Comparison of ENCODE assay signal across 14 cellular contexts in genomic region chr16:19348578-19349315, GRCh38.
DNase-seq lines count a peak whose midpoint lies in the region; ATAC-seq, FAIRE-seq and TF ChIP-seq lines count a peak whose summit lies in the region.
"Had no signal": no experiment of that assay in that cellular context is flagged by ENCODE, and none has a peak within 500 bp of the region (broad histone marks: within the 10 kb centered on the region; RNA-seq: fewer than 3 reads in every experiment).

No MANE protein-coding gene starts in this region.

- H3K27ac ChIP-seq in astrocyte (ENCODE audit: low read depth, low read length) = peak overlapping the region; percentile 12
- H3K27ac ChIP-seq in suprapubic skin = no peak overlapping the region
- no peak overlapping the region for H3K27ac ChIP-seq in vagina
- H3K27ac ChIP-seq: skin epidermis had no signal

- H3K4me2 ChIP-seq in astrocyte (ENCODE audit: low read length) = peak overlapping the region; percentile 14

- no peaks in the 10 kb centered on the region for H3K36me3 ChIP-seq in astrocyte (ENCODE audit: insufficient read depth, low read length)
- H3K36me3 ChIP-seq in neuron (ENCODE audit: insufficient read depth, low read length) = no peaks in the 10 kb centered on the region
- H3K36me3 ChIP-seq in suprapubic skin = no peaks in the 10 kb centered on the region
- H3K36me3 ChIP-seq in vagina = no peaks in the 10 kb centered on the region

- 18% methylated on average over 11 of the region's 11 CpGs for WGBS in suprapubic skin

- H3K79me2 ChIP-seq in astrocyte (ENCODE audit: insufficient read depth, low read length) = no peaks in the 10 kb centered on the region

- no peak overlapping the region for H3K9ac ChIP-seq in astrocyte (ENCODE audit: low read length)

- FAIRE-seq in astrocyte (lab: Jason Lieb, UNC) = no peak
- FAIRE-seq: keratinocyte had no signal

- H3K4me3 ChIP-seq in astrocyte (ENCODE audit: insufficient read depth, low read depth, low read length) = no peak overlapping the region
- no peak overlapping the region for H3K4me3 ChIP-seq in neuron (ENCODE audit: low read length)
- no peak overlapping the region for H3K4me3 ChIP-seq in suprapubic skin
- H3K4me3 ChIP-seq in vagina = no peak overlapping the region
- H3K4me3 ChIP-seq: skin epidermis had no signal

- no peaks in the 10 kb centered on the region for H4K20me1 ChIP-seq in astrocyte (ENCODE audit: insufficient read depth, low read length)

- peak overlapping the region; percentile 62 for H3K27ac Mint-ChIP-seq in astrocyte (ENCODE audit: unreplicated experiment)
- no peak overlapping the region for H3K27ac Mint-ChIP-seq in activated naive CD4-positive, alpha-beta T cell treated with anti-CD3 and anti-CD28 coated beads, Interleukin-2, amount 10 ng/mL, durations not matched to agents 7 days and 5 days
- H3K27ac Mint-ChIP-seq: CD4-positive, alpha-beta T cell had no signal

- H3K9me3 ChIP-seq in astrocyte (ENCODE audit: insufficient read depth, low read depth, low read length) (no peaks in the 10 kb centered on the region), neuron (ENCODE audit: low read length) (no peaks in the 10 kb centered on the region), suprapubic skin (no peaks in the 10 kb centered on the region), vagina (no peaks in the 10 kb centered on the region)

- intact Hi-C loops in vagina (cut with DNase I) = no loop called here

- H3K36me3 Mint-ChIP-seq in astrocyte (ENCODE audit: low read depth, unreplicated experiment) = no peaks in the 10 kb centered on the region
- no peaks in the 10 kb centered on the region for H3K36me3 Mint-ChIP-seq in activated naive CD4-positive, alpha-beta T cell treated with anti-CD3 and anti-CD28 coated beads, Interleukin-2, amount 10 ng/mL, durations not matched to agents 7 days and 5 days

- no peak overlapping the region for H3K4me3 Mint-ChIP-seq in astrocyte (ENCODE audit: unreplicated experiment)
- no peak overlapping the region for H3K4me3 Mint-ChIP-seq in activated naive CD4-positive, alpha-beta T cell treated with anti-CD3 and anti-CD28 coated beads, Interleukin-2, amount 10 ng/mL, durations not matched to agents 7 days and 5 days
- H3K4me3 Mint-ChIP-seq: CD4-positive, alpha-beta T cell had no signal

- peaks cover 11% of the 10 kb centered on the region for H3K27me3 Mint-ChIP-seq in astrocyte (ENCODE audit: low read depth, unreplicated experiment)
- H3K27me3 Mint-ChIP-seq in activated naive CD4-positive, alpha-beta T cell treated with anti-CD3 and anti-CD28 coated beads, Interleukin-2, amount 10 ng/mL, durations not matched to agents 7 days and 5 days = no peaks in the 10 kb centered on the region

- no peak for TF ChIP-seq EP300 in suprapubic skin (IDR thresholded peaks at IDR 0.05)

- TF ChIP-seq CTCF in astrocyte (IDR thresholded peaks at IDR 0.05; ENCODE audit: insufficient read depth, low read depth, low read length) (no peak), suprapubic skin (IDR thresholded peaks at IDR 0.05) (no peak), vagina (IDR thresholded peaks at IDR 0.05) (no peak)

- H3K9me3 Mint-ChIP-seq in astrocyte (ENCODE audit: unreplicated experiment) = peaks cover 1% of the 10 kb centered on the region
- H3K9me3 Mint-ChIP-seq in activated naive CD4-positive, alpha-beta T cell treated with anti-CD3 and anti-CD28 coated beads, Interleukin-2, amount 10 ng/mL, durations not matched to agents 7 days and 5 days = no peaks in the 10 kb centered on the region
- H3K9me3 Mint-ChIP-seq: CD4-positive, alpha-beta T cell had no signal

- DNase-seq in ELF-1 (ENCODE audit: low read depth, low spot score) (peak; percentile 95), NCI-H1092 treated with DMSO at 0.1 percent for 48 hours (lab: John Stamatoyannopoulos, UW) (peak; percentile 54), astrocyte (ENCODE audit: low read depth) (peak; percentile 23), suprapubic skin (ENCODE audit: low spot score in 2 of 2) (no peak), vagina (ENCODE audit: extremely low spot score in 2 of 2) (no peak)
- DNase-seq in activated naive CD4-positive, alpha-beta T cell treated with anti-CD3 and anti-CD28 coated beads, Interleukin-2, amount 10 ng/mL, durations not matched to agents 7 days and 5 days = no peak
- DNase-seq: activated CD4-positive, CD25-positive, alpha-beta regulatory T cell; activated T-cell treated with anti-CD3 and anti-CD28 coated beads for 4 hours; CD4-positive, alpha-beta T cell; MM.1S had no signal

- H3K4me1 Mint-ChIP-seq in astrocyte (ENCODE audit: low read depth, unreplicated experiment) = peaks cover 14% of the 10 kb centered on the region
- H3K4me1 Mint-ChIP-seq in activated naive CD4-positive, alpha-beta T cell treated with anti-CD3 and anti-CD28 coated beads, Interleukin-2, amount 10 ng/mL, durations not matched to agents 7 days and 5 days = no peaks in the 10 kb centered on the region

- H3K27me3 ChIP-seq in astrocyte (ENCODE audit: insufficient read depth, low read length) (no peaks in the 10 kb centered on the region), neuron (ENCODE audit: insufficient read depth, low read length) (peaks cover 7% of the 10 kb centered on the region), suprapubic skin (peaks cover 43% of the 10 kb centered on the region), vagina (no peaks in the 10 kb centered on the region)

- H3K4me1 ChIP-seq in astrocyte (ENCODE audit: insufficient read depth, low read length) (no peaks in the 10 kb centered on the region), neuron (ENCODE audit: insufficient read depth, low read length) (peaks cover 6% of the 10 kb centered on the region), suprapubic skin (no peaks in the 10 kb centered on the region), vagina (no peaks in the 10 kb centered on the region)

- H2AFZ ChIP-seq in astrocyte (ENCODE audit: low read depth, low read length) (peak overlapping the region; percentile 10), neuron (ENCODE audit: low read depth, low read length) (peak overlapping the region; percentile 33)

- TF ChIP-seq POLR2A in suprapubic skin (IDR thresholded peaks at IDR 0.05) = no peak
- TF ChIP-seq POLR2A in vagina (IDR thresholded peaks at IDR 0.05) = no peak

- no peak for ATAC-seq in GM19395 (IDR thresholded peaks at IDR 0.05; ENCODE audit: unreplicated experiment)

- CTCF ChIA-PET in activated naive CD4-positive, alpha-beta T cell treated with anti-CD3 and anti-CD28 coated beads, Interleukin-2, amount 10 ng/mL, durations not matched to agents 7 days and 5 days (lab: Charles Lee) = no interaction called here

Comparison
In these comparisons a context has a peak if more than half of its experiments do, and no peak if none do; other contexts are left out.
1. DNase-seq: peak in ELF-1 (single experiment), NCI-H1092 treated with DMSO at 0.1 percent for 48 hours (single experiment) and astrocyte (single experiment); none in suprapubic skin (0 of 2), activated naive CD4-positive, alpha-beta T cell treated with anti-CD3 and anti-CD28 coated beads, Interleukin-2, amount 10 ng/mL, durations not matched to agents 7 days and 5 days (single experiment) and vagina (0 of 2).